ENCODE assay signal across 20 cellular contexts in the genomic region with DNA sequence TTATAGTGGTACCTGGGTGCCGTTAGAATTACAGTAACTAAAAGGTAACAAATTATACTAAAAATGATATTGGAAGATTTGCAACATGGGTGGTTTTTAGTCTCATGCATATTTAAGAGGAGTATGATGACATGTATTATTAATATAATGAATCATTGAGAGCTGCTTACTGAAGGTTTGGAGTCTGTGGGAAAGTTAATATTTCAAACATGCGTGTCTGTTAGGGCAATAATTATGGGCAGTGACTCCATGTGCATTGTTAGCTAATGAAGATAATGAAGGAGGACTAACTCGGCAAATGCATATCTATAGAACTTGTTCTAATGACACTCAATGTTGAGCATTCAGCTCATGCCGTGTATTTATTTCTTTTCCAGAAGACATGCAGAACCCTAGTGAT.
"Had no signal": no experiment of that assay in that cellular context is flagged by ENCODE, and none has a peak within 500 bp of the region (broad histone marks: within the 10 kb centered on the region; RNA-seq: fewer than 3 reads in every experiment).

No MANE protein-coding gene starts in this region.

- H3K9me3 Mint-ChIP-seq: stimulated activated naive CD8-positive, alpha-beta T cell treated with anti-CD3 and anti-CD28 coated beads, Interleukin-15, amount 100 ng/mL, for 72 hours had no signal

- DNase-seq: activated CD4-positive, alpha-beta T cell treated with anti-CD3 and anti-CD28 coated beads for 36 hours; activated CD4-positive, alpha-beta T cell treated with anti-CD3 and anti-CD28 coated beads, Interleukin-2, amount 50 U/mL, for 48 hours; activated CD8-positive, alpha-beta memory T cell treated with anti-CD3 and anti-CD28 coated beads, Interleukin-2, amount 10 ng/mL, durations not matched to agents 7 days and 5 days; amygdala; central memory CD4-positive, alpha-beta T cell; colonic mucosa; erythroblast; gastrocnemius medialis; head of caudate nucleus; left lung; nucleus accumbens; retina; stimulated activated CD4-positive, alpha-beta T cell treated with anti-CD3 and anti-CD28 coated beads, Interleukin-2, amount 100 ng/mL, for 24 hours; stimulated activated naive CD8-positive, alpha-beta T cell treated with anti-CD3 and anti-CD28 coated beads, Interleukin-15, amount 100 ng/mL, for 72 hours; transverse colon had no signal

- H3K27ac Mint-ChIP-seq: activated CD4-positive, alpha-beta T cell treated with anti-CD3 and anti-CD28 coated beads for 36 hours; activated CD8-positive, alpha-beta memory T cell treated with anti-CD3 and anti-CD28 coated beads, Interleukin-2, amount 10 ng/mL, durations not matched to agents 7 days and 5 days; activated naive CD8-positive, alpha-beta T cell had no signal

- H3K27ac ChIP-seq: colonic mucosa, gastrocnemius medialis, left lung, SK-N-MC, suprapubic skin, transverse colon had no signal

- ATAC-seq: activated CD4-positive, alpha-beta T cell treated with anti-CD3 and anti-CD28 coated beads for 36 hours; activated CD8-positive, alpha-beta memory T cell treated with anti-CD3 and anti-CD28 coated beads, Interleukin-2, amount 10 ng/mL, durations not matched to agents 7 days and 5 days; gastrocnemius medialis; left lung; stimulated activated naive CD8-positive, alpha-beta T cell treated with anti-CD3 and anti-CD28 coated beads, Interleukin-15, amount 100 ng/mL, for 72 hours had no signal

- H3K4me3 ChIP-seq: colonic mucosa, gastrocnemius medialis, left lung, SK-N-MC, suprapubic skin, transverse colon had no signal

- H3K9me3 ChIP-seq: colonic mucosa, gastrocnemius medialis, left lung, suprapubic skin, transverse colon had no signal

- H3K27me3 ChIP-seq: colonic mucosa, gastrocnemius medialis, left lung, suprapubic skin, transverse colon had no signal

- H3K4me1 ChIP-seq: colonic mucosa, gastrocnemius medialis, suprapubic skin had no signal

- H3K4me3 Mint-ChIP-seq: activated CD4-positive, alpha-beta T cell treated with anti-CD3 and anti-CD28 coated beads for 36 hours; activated CD8-positive, alpha-beta memory T cell treated with anti-CD3 and anti-CD28 coated beads, Interleukin-2, amount 10 ng/mL, durations not matched to agents 7 days and 5 days; activated naive CD8-positive, alpha-beta T cell; brain; nephron; stimulated activated naive CD8-positive, alpha-beta T cell treated with anti-CD3 and anti-CD28 coated beads, Interleukin-15, amount 100 ng/mL, for 72 hours had no signal

- H3K36me3 ChIP-seq: colonic mucosa, transverse colon had no signal

- H3K27me3 Mint-ChIP-seq: activated CD4-positive, alpha-beta T cell treated with anti-CD3 and anti-CD28 coated beads for 36 hours; activated CD8-positive, alpha-beta memory T cell treated with anti-CD3 and anti-CD28 coated beads, Interleukin-2, amount 10 ng/mL, durations not matched to agents 7 days and 5 days; activated naive CD8-positive, alpha-beta T cell; brain; stimulated activated naive CD8-positive, alpha-beta T cell treated with anti-CD3 and anti-CD28 coated beads, Interleukin-15, amount 100 ng/mL, for 72 hours had no signal
